In the genomic region with DNA sequence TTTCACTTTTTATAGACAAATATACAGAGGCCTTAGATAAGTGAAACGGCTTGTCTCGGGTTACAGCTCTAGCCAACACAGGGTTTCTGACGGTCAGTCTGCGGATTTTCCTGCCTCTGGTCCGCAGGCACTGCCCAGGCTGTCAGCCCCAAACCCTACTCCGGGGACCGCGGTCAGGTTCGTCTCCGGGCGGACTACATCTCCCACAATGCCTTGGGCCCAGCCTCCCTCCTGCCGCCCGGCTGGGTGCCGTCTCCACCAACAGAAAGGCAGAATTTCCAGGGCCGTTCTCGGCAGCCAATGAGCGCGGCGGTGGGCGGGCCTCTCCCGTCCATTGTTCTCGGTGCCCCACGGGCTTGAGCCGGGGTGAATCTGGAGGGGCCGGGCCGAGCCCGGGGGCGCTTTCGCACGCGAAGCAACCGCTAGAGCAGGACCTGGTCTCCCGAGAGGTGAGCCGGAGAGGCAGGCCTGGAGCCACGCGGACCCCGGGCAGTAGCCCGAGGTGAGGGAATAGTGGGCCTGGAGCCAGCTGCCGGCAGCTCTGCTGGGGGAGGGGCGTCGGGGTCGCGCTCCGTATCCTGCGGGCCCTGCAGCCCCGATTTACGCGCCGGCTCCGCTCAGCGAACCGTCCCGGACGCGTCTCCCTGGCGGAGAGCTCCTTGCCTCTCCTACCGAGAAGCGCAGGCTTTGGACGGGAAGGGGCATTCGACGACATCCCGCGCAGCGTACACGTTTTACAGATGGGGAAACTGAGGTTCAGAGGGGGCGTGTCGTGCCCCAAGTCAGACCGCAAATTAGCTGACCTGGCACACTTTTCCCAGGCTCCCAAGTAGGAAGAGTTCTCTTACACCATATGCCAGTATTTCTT, we compare ENCODE assay signal across 8 cellular contexts. TPM values are rescaled to one million over a fixed set of nuclear protein-coding genes. Genes with fewer than 3 reads are reported as not detected.
A peak's percentile ranks its signal among the peaks of the same experiment; 100 is the strongest.
DNase-seq lines count a peak whose midpoint lies in the region; ATAC-seq and TF ChIP-seq lines count a peak whose summit lies in the region.

ZSCAN2 (plus strand) TSS at position 323 of the 868 bp plus-strand sequence. CDS start 2,919 bp downstream, outside the sequence.

- peaks cover 57% of the 10 kb centered on the region for H3K4me1 Mint-ChIP-seq in activated CD4-positive, alpha-beta memory T cell treated with anti-CD3 and anti-CD28 coated beads for 36 hours (ENCODE audit: low read depth)

- no peak within 1 kb of the TSS for H3K27ac Mint-ChIP-seq in activated CD4-positive, alpha-beta memory T cell treated with anti-CD3 and anti-CD28 coated beads for 36 hours

- POLR2A ChIA-PET in activated CD4-positive, alpha-beta memory T cell treated with anti-CD3 and anti-CD28 coated beads for 36 hours (lab: Charles Lee) = interaction anchor here (0.8 to 2.5 kb wide), 6 partner anchors 30 to 147 kb away, joined by 3 to 12 read pairs (median 4); partner anchors contain the start of gene WDR73

- ATAC-seq in GM19438 (IDR thresholded peaks at IDR 0.05; ENCODE audit: low read depth, unreplicated experiment) (peak; percentile 89), HG03571 (IDR thresholded peaks at IDR 0.05; ENCODE audit: unreplicated experiment) (peak; percentile 94), right lobe of liver (peak; percentile 92 to 97 (median 94))

- intact Hi-C loops in activated CD4-positive, alpha-beta memory T cell treated with anti-CD3 and anti-CD28 coated beads for 36 hours (cut with micrococcal nuclease) = loop anchor here (1.0 to 5.0 kb wide), 2 partner anchors 53 to 391 kb away; partner anchors contain the start of gene WDR73
- intact Hi-C loops in dorsolateral prefrontal cortex (cut with DNase I) (loop anchor here (1.0 to 10.0 kb wide), 8 partner anchors 30 to 444 kb away; partner anchors contain the start of genes SEC11A (in 2 of the 2), NMB (in 1 of the 2), WDR73 (in 1 of the 2) and ZNF592 (in 1 of the 2)), right lobe of liver (cut with DNase I) (loop anchor here in 1 of 2 donors (5.0 kb wide), 1 partner anchor 276 kb away; no protein-coding TSS in a partner anchor)

- H3K9me3 ChIP-seq in right lobe of liver = no peaks in the 10 kb centered on the region

- peaks cover 12% of the 10 kb centered on the region for H3K36me3 Mint-ChIP-seq in activated CD4-positive, alpha-beta memory T cell treated with anti-CD3 and anti-CD28 coated beads for 36 hours

- under 1% methylated on average over 19 of the region's 68 CpGs for WGBS in right lobe of liver (ENCODE audit: insufficient coverage, low coverage, low lambda C conversion rate, missing lambda C conversion rate)

- H3K27ac ChIP-seq in dorsolateral prefrontal cortex (peak within 1 kb of the TSS in 50 of 59 donors; percentile 0 to 88 (median 68)), right lobe of liver (peak within 1 kb of the TSS; percentile 54 to 87 (median 75))

- TF ChIP-seq POLR2A in right lobe of liver (IDR thresholded peaks at IDR 0.05) = peak; percentile 58

- no peaks in the 10 kb centered on the region for H3K27me3 ChIP-seq in dorsolateral prefrontal cortex
- H3K27me3 ChIP-seq in right lobe of liver = no peaks in the 10 kb centered on the region

- peaks cover 0 to 23% (median 7%) of the 10 kb centered on the region in 4 donors for H3K4me1 ChIP-seq in right lobe of liver

- H3K36me3 ChIP-seq in right lobe of liver = peaks cover 0 to 3% (median 0%) of the 10 kb centered on the region in 4 donors

- CTCF ChIA-PET in activated CD4-positive, alpha-beta memory T cell treated with anti-CD3 and anti-CD28 coated beads for 36 hours (lab: Charles Lee) = interaction anchor here (0.6 to 2.9 kb wide), 9 partner anchors 12 to 276 kb away, joined by 3 to 24 read pairs (median 4); partner anchors contain the start of gene WDR73

- DNase-seq in CD1c-positive myeloid dendritic cell (ENCODE audit: extremely low spot score) (peak; percentile 97), NCI-H774 (lab: John Stamatoyannopoulos, UW) (peak; percentile 90), dorsolateral prefrontal cortex (peak; percentile 95 to 98 (median 97)), right lobe of liver (peak; percentile 97 to 98 (median 97))
- DNase-seq in activated CD4-positive, alpha-beta memory T cell treated with anti-CD3 and anti-CD28 coated beads for 36 hours = peak; percentile 97
- peak; percentile 96 for DNase-seq in stimulated activated CD4-positive, alpha-beta T cell treated with anti-CD3 and anti-CD28 coated beads, Interleukin-4, amount 100 ng/mL, for 24 hours

- H3K4me3 ChIP-seq in dorsolateral prefrontal cortex = peak within 1 kb of the TSS; percentile 66 to 100 (median 93)
- H3K4me3 ChIP-seq in right lobe of liver = peak within 1 kb of the TSS; percentile 77 to 96 (median 90)

- no peaks in the 10 kb centered on the region for H3K9me3 Mint-ChIP-seq in activated CD4-positive, alpha-beta memory T cell treated with anti-CD3 and anti-CD28 coated beads for 36 hours

- TF ChIP-seq CTCF in dorsolateral prefrontal cortex (IDR thresholded peaks at IDR 0.05 in 54 of 56, conservative IDR thresholded peaks at IDR 0.05 in 2 of 56; ENCODE audit: low read depth in 1 of 56, partially characterized antibody in 56 of 56) = peak in 32 of 56 donors; percentile 9 to 63 (median 30)
- TF ChIP-seq CTCF in right lobe of liver (IDR thresholded peaks at IDR 0.05) = no peak

- no peaks in the 10 kb centered on the region for H3K27me3 Mint-ChIP-seq in activated CD4-positive, alpha-beta memory T cell treated with anti-CD3 and anti-CD28 coated beads for 36 hours

- peak within 1 kb of the TSS; percentile 91 for H3K4me3 Mint-ChIP-seq in activated CD4-positive, alpha-beta memory T cell treated with anti-CD3 and anti-CD28 coated beads for 36 hours

RNA-seq across cellular contexts. Expression of gene ZSCAN2, which starts in this region (rescaled TPM):
- 1 to 10 TPM; 7.5 to 9.5 TPM for total RNA-seq in activated CD4-positive, alpha-beta memory T cell treated with anti-CD3 and anti-CD28 coated beads for 36 hours
- total RNA-seq in dorsolateral prefrontal cortex (10 to 100 TPM in 8 of 120 experiments, 1 to 10 TPM in 112; 3.6 to 14.0 (median 7.1) TPM), right lobe of liver (1 to 10 TPM; 4.5 to 8.7 (median 6.8) TPM)

Comparison
In these comparisons a context has a peak if more than half of its experiments do, and no peak if none do; other contexts are left out.
1. Peak in every context shown above with its lines: DNase-seq, ATAC-seq, H3K4me3 ChIP-seq and H3K27ac ChIP-seq.
2. CTCF ChIP-seq: peak in dorsolateral prefrontal cortex (32 of 56); none in right lobe of liver (0 of 4).